In the genomic region with DNA sequence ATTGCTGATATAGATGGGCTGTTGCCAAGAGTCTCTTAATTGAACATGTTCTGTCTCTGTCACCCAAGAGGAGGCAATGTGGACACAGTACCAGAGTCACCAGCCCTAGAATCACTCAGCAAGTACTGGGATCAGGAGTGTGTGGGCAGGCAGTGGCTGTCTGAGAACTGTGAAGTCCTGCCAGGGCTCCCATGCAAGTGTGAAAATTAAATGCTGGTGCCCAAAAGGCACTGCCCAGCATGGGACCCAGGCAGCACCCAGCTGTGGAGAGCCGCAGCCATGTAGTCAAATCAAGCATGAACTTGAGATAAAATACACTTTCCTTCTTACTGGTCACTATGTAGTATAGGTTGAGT, we compare ENCODE assay signal across 17 cellular contexts. TPM values are rescaled to one million over a fixed set of nuclear protein-coding genes. Genes with fewer than 3 reads are reported as not detected.
DNase-seq lines count a peak whose midpoint lies in the region; ATAC-seq, FAIRE-seq and TF ChIP-seq lines count a peak whose summit lies in the region.
"Had no signal": no experiment of that assay in that cellular context is flagged by ENCODE, and none has a peak within 500 bp of the region (broad histone marks: within the 10 kb centered on the region; RNA-seq: fewer than 3 reads in every experiment).

No MANE protein-coding gene starts in this region.

- no peaks in the 10 kb centered on the region for H3K27me3 ChIP-seq in CD4-positive, CD25-positive, alpha-beta regulatory T cell (ENCODE audit: control insufficient read depth, insufficient read depth, low read length)
- no peaks in the 10 kb centered on the region for H3K27me3 ChIP-seq in CD8-positive, alpha-beta memory T cell (ENCODE audit: insufficient read depth, low read length, poor library complexity, severe bottlenecking)
- H3K27me3 ChIP-seq in right cardiac atrium (ENCODE audit: control insufficient read depth, insufficient read depth): no peaks in the 10 kb centered on the region
- H3K27me3 ChIP-seq in HepG2 (ENCODE audit: control insufficient read depth in 1 of 2, insufficient read depth in 2 of 2, low read length in 2 of 2): no peaks in the 10 kb centered on the region

- BruUV-seq in HepG2 (replicated peaks; lab: Mats Ljungman, UMichigan): no TSS peak

- no peak overlapping the region for H3K27ac ChIP-seq in CD4-positive, CD25-positive, alpha-beta regulatory T cell (ENCODE audit: insufficient read depth, low read length, poor library complexity, severe bottlenecking)
- H3K27ac ChIP-seq in CD8-positive, alpha-beta memory T cell (ENCODE audit: low read depth, low read length): no peak overlapping the region
- H3K27ac ChIP-seq in right cardiac atrium (ENCODE audit: low read length) (no peak overlapping the region), HepG2 (ENCODE audit: extremely low read length, insufficient read depth, low read length) (no peak overlapping the region)
- H3K27ac ChIP-seq: HL-60 had no signal

- H3K4me1 ChIP-seq in CD4-positive, CD25-positive, alpha-beta regulatory T cell (ENCODE audit: control insufficient read depth, insufficient read depth, low read length, poor library complexity, severe bottlenecking): no peaks in the 10 kb centered on the region
- H3K4me1 ChIP-seq in CD8-positive, alpha-beta memory T cell (ENCODE audit: insufficient read depth, low read length): no peaks in the 10 kb centered on the region
- H3K4me1 ChIP-seq in right cardiac atrium (ENCODE audit: control insufficient read depth, insufficient read depth, low read length) (peaks cover 11% of the 10 kb centered on the region), HepG2 (ENCODE audit: insufficient read depth, low read length) (no peaks in the 10 kb centered on the region)

- no peak for DNase-seq in CD4-positive, CD25-positive, alpha-beta regulatory T cell
- DNase-seq in CD8-positive, alpha-beta memory T cell: no peak
- no peak for DNase-seq in central memory CD8-positive, alpha-beta T cell (ENCODE audit: low spot score in 2 of 2)
- DNase-seq in right cardiac atrium: no peak
- no peak for DNase-seq in HPDE6-E6E7 (ENCODE audit: extremely low spot score)
- no peak for DNase-seq in HepG2 (ENCODE audit: low spot score)
- DNase-seq: ACHN, C1 segment of cervical spinal cord, DMS79 treated with DMSO at 0.1 percent for 48 hours, HFFc6, NCI-H2081 treated with DMSO at 0.1 percent for 48 hours had no signal

- POLR2A ChIA-PET in CD8-positive, alpha-beta memory T cell (lab: Charles Lee): no interaction called here
- POLR2A ChIA-PET in HepG2 (lab: Yijun Ruan, JAX): no interaction called here

- no peaks in the 10 kb centered on the region for H3K9me3 ChIP-seq in CD4-positive, CD25-positive, alpha-beta regulatory T cell (ENCODE audit: control insufficient read depth in 2 of 2, low read length in 2 of 2)
- no peaks in the 10 kb centered on the region for H3K9me3 ChIP-seq in CD8-positive, alpha-beta memory T cell (ENCODE audit: low read length)
- H3K9me3 ChIP-seq in right cardiac atrium (ENCODE audit: control insufficient read depth, low read length) (no peaks in the 10 kb centered on the region), HepG2 (ENCODE audit: low read length) (no peaks in the 10 kb centered on the region)

- TF ChIP-seq RAD21 in HepG2 (CRISPR knock-in tag; IDR thresholded peaks at IDR 0.05): no peak

- peak overlapping the region in 2 of 3 donors; percentile 67 to 79 for H3K27ac Mint-ChIP-seq in CD4-positive, CD25-positive, alpha-beta regulatory T cell
- peak overlapping the region in 7 of 8 donors; percentile 49 to 90 (median 79) for H3K27ac Mint-ChIP-seq in CD8-positive, alpha-beta memory T cell
- H3K27ac Mint-ChIP-seq in central memory CD8-positive, alpha-beta T cell (ENCODE audit: low read depth): peak overlapping the region; percentile 75
- H3K27ac Mint-ChIP-seq: HFFc6 had no signal

- H3K36me3 Mint-ChIP-seq in CD4-positive, CD25-positive, alpha-beta regulatory T cell: peaks cover 23% of the 10 kb centered on the region
- H3K36me3 Mint-ChIP-seq in CD8-positive, alpha-beta memory T cell: peaks cover 6 to 58% (median 7%) of the 10 kb centered on the region in 3 donors
- peaks cover 33% of the 10 kb centered on the region for H3K36me3 Mint-ChIP-seq in central memory CD8-positive, alpha-beta T cell (ENCODE audit: insufficient read depth)

- H2AFZ ChIP-seq in HepG2 (ENCODE audit: low read length): no peak overlapping the region

- intact Hi-C loops in right cardiac atrium (cut with DNase I) (no loop called here), HepG2 (cut with micrococcal nuclease; ENCODE audit: unreplicated experiment) (no loop called here)

- WGBS in right cardiac atrium: 96% methylated on average over 1 of the region's 1 CpG
- WGBS in HepG2 (ENCODE audit: low lambda C conversion rate): 100% methylated on average over 1 of the region's 1 CpG

- TF ChIP-seq POLR2A in HepG2 (IDR thresholded peaks at IDR 0.05; ENCODE audit: insufficient read depth in 1 of 2, low read depth in 2 of 2, low read length in 2 of 2): no peak

- peaks cover 5 to 38% (median 31%) of the 10 kb centered on the region in 4 donors for H3K4me1 Mint-ChIP-seq in CD4-positive, CD25-positive, alpha-beta regulatory T cell
- H3K4me1 Mint-ChIP-seq in CD8-positive, alpha-beta memory T cell: peaks cover 31 to 44% (median 42%) of the 10 kb centered on the region in 3 donors
- H3K4me1 Mint-ChIP-seq in central memory CD8-positive, alpha-beta T cell: peaks cover 47% of the 10 kb centered on the region

- no peak overlapping the region for H3K4me2 ChIP-seq in HepG2 (ENCODE audit: low read depth, low read length)

- H3K36me3 ChIP-seq in CD4-positive, CD25-positive, alpha-beta regulatory T cell (ENCODE audit: control insufficient read depth, insufficient read depth, low read length): peaks cover 35% of the 10 kb centered on the region
- H3K36me3 ChIP-seq in CD8-positive, alpha-beta memory T cell (ENCODE audit: insufficient read depth, low read length): peaks cover 24% of the 10 kb centered on the region
- peaks cover 21 to 72% of the 10 kb centered on the region in 2 experiments for H3K36me3 ChIP-seq in HepG2 (replicated peaks in 1 of 2; ENCODE audit: control insufficient read depth in 1 of 2, insufficient read depth in 2 of 2, low read length in 2 of 2)

- H3K9ac ChIP-seq in HepG2 (ENCODE audit: insufficient read depth, low read depth, low read length): no peak overlapping the region

- FAIRE-seq in HepG2 (lab: Jason Lieb, UNC): no peak
- FAIRE-seq: H54, HTR-8/SVneo had no signal

- in situ Hi-C loops in HepG2 (cut with HindIII; ENCODE audit: extremely low pct_ligation_motif_present, low pct_unique_long_range_greater_than_20kb): no loop called here

- CTCF ChIA-PET in CD8-positive, alpha-beta memory T cell (lab: Charles Lee): no interaction called here
- CTCF ChIA-PET in HepG2 (lab: Yijun Ruan, JAX; ENCODE audit: low intra/inter-chr PET ratio, low total read pairs): no interaction called here

- TF ChIP-seq CTCF in HepG2 (CRISPR knock-in tag; IDR thresholded peaks at IDR 0.05): no peak

- peaks cover 20% of the 10 kb centered on the region; the same call in 1 of the 2 replicates for H4K20me1 ChIP-seq in HepG2 (ENCODE audit: insufficient read depth, low read length)

- no peak overlapping the region for H3K4me3 Mint-ChIP-seq in CD4-positive, CD25-positive, alpha-beta regulatory T cell
- peak overlapping the region in 1 of 7 donors; percentile 3 for H3K4me3 Mint-ChIP-seq in CD8-positive, alpha-beta memory T cell
- no peak overlapping the region for H3K4me3 Mint-ChIP-seq in central memory CD8-positive, alpha-beta T cell
- H3K4me3 Mint-ChIP-seq: HFFc6 had no signal

- no peak overlapping the region for H3K4me3 ChIP-seq in CD4-positive, CD25-positive, alpha-beta regulatory T cell (ENCODE audit: low read depth, low read length)
- H3K4me3 ChIP-seq in CD8-positive, alpha-beta memory T cell (ENCODE audit: low read length): no peak overlapping the region
- no peak overlapping the region for H3K4me3 ChIP-seq in right cardiac atrium (ENCODE audit: low read length)
- no peak overlapping the region for H3K4me3 ChIP-seq in HepG2 (replicated peaks in 1 of 3; ENCODE audit: insufficient read depth in 1 of 3, low read depth in 2 of 3, low read length in 3 of 3)

- no peaks in the 10 kb centered on the region for H3K9me3 Mint-ChIP-seq in CD4-positive, CD25-positive, alpha-beta regulatory T cell
- no peaks in the 10 kb centered on the region for H3K9me3 Mint-ChIP-seq in CD8-positive, alpha-beta memory T cell
- H3K9me3 Mint-ChIP-seq in central memory CD8-positive, alpha-beta T cell: no peaks in the 10 kb centered on the region
- H3K9me3 Mint-ChIP-seq: HFFc6 had no signal

- peaks cover 57% of the 10 kb centered on the region for H3K79me2 ChIP-seq in HepG2 (ENCODE audit: insufficient read depth, low read length)

- TF ChIP-seq EP300 in HepG2 (IDR thresholded peaks at IDR 0.05; ENCODE audit: low read depth in 2 of 2, low read length in 2 of 2) (no peak), HepG2 (CRISPR knock-in tag; IDR thresholded peaks at IDR 0.05; ENCODE audit: borderline replicate concordance) (no peak)

- no peaks in the 10 kb centered on the region for H3K27me3 Mint-ChIP-seq in CD4-positive, CD25-positive, alpha-beta regulatory T cell
- H3K27me3 Mint-ChIP-seq in CD8-positive, alpha-beta memory T cell: no peaks in the 10 kb centered on the region
- no peaks in the 10 kb centered on the region for H3K27me3 Mint-ChIP-seq in central memory CD8-positive, alpha-beta T cell

- ATAC-seq in CD4-positive, CD25-positive, alpha-beta regulatory T cell (ENCODE audit: low read depth in 2 of 2): no peak
- no peak for ATAC-seq in central memory CD8-positive, alpha-beta T cell (replicated peaks; ENCODE audit: extremely low read depth, poor library complexity, severe bottlenecking)
- peak; percentile 17 to 44 for ATAC-seq in right cardiac atrium
- ATAC-seq in GM21515 (IDR thresholded peaks at IDR 0.05; ENCODE audit: unreplicated experiment): no peak
- no peak for ATAC-seq in HepG2
- ATAC-seq in GM18909 (IDR thresholded peaks at IDR 0.05; ENCODE audit: poor library complexity, unreplicated experiment): no peak
- ATAC-seq: Panc1 had no signal

RNA-seq across cellular contexts. Expression of gene HIRA, which starts 19.9 kb away (rescaled TPM):
- 30.2 TPM for total RNA-seq in CD4-positive, CD25-positive, alpha-beta regulatory T cell
- polyA plus RNA-seq in CD4-positive, CD25-positive, alpha-beta regulatory T cell: 1 to 10 TPM; 1.4 to 6.2 (median 2.6) TPM
- 10 to 100 TPM; 38.5 to 44.8 TPM for total RNA-seq in CD8-positive, alpha-beta memory T cell
- 4.6 TPM for polyA plus RNA-seq in CD8-positive, alpha-beta memory T cell
- 10 to 100 TPM; 11.6 to 16.1 (median 14.6) TPM for total RNA-seq in right cardiac atrium
- 6.2 TPM for polyA plus RNA-seq in right cardiac atrium
- total RNA-seq in HepG2 (2016; rRNA removed; fragmentation: Illumina TruSeq; extraction: Trizol): 29.2 and 36.7 TPM in 2 replicates
- 7.9 and 8.8 TPM in 2 replicates for total RNA-seq in HepG2 (2016; cell fraction: cytosol; rRNA removed; fragmentation: Illumina TruSeq; extraction: Trizol; ENCODE audit: low read depth)
- 29.9 and 34.4 TPM in 2 replicates for total RNA-seq in HepG2 (2016; cell fraction: insoluble cytoplasmic fraction; rRNA removed; fragmentation: Illumina TruSeq; extraction: Trizol)
- 34.9 and 37.0 TPM in 2 replicates for total RNA-seq in HepG2 (2016; cell fraction: membrane; rRNA removed; fragmentation: Illumina TruSeq; extraction: Trizol)
- total RNA-seq in HepG2 (2016; cell fraction: nucleus; rRNA removed; fragmentation: Illumina TruSeq; extraction: Trizol): 23.0 and 28.4 TPM in 2 replicates
- 21.5 and 29.9 TPM in 2 replicates for polyA plus RNA-seq in HepG2 (2011; rRNA removed)
- polyA plus RNA-seq in HepG2 (2011; cell fraction: cytosol; rRNA removed): 22.7 and 25.6 TPM in 2 replicates
- 30.9 and 31.6 TPM in 2 replicates for polyA plus RNA-seq in HepG2 (2011; cell fraction: nucleus; rRNA removed)
- 24.0 and 24.5 TPM in 2 replicates for polyA plus RNA-seq in HepG2 (2012)
- polyA plus RNA-seq in HepG2 (2016; cell fraction: cytosol; fragmentation: Illumina TruSeq; extraction: Trizol; ENCODE audit: low read depth): 7.9 and 9.2 TPM in 2 replicates
- 41.6 and 52.8 TPM in 2 replicates for polyA plus RNA-seq in HepG2 (2016; cell fraction: insoluble cytoplasmic fraction; fragmentation: Illumina TruSeq; extraction: Trizol; ENCODE audit: low read depth)
- 29.8 and 32.4 TPM in 2 replicates for polyA plus RNA-seq in HepG2 (2016; cell fraction: membrane; fragmentation: Illumina TruSeq; extraction: Trizol; ENCODE audit: low read depth)
- polyA plus RNA-seq in HepG2 (2016; cell fraction: nucleus; fragmentation: Illumina TruSeq; extraction: Trizol; ENCODE audit: insufficient read depth, low read depth): 44.6 and 49.3 TPM in 2 replicates
- 34.3 and 50.7 TPM in 2 replicates for polyA minus RNA-seq in HepG2 (2011; rRNA and poly(A)+ RNA removed; ENCODE audit: low replicate concordance)
- polyA minus RNA-seq in HepG2 (2011; cell fraction: cytosol; rRNA and poly(A)+ RNA removed): 15.3 and 17.9 TPM in 2 replicates
- 14.4 and 14.7 TPM in 2 replicates for polyA minus RNA-seq in HepG2 (2011; cell fraction: nucleus; rRNA and poly(A)+ RNA removed)

RNA-seq across cellular contexts. Expression of gene MRPL40, which starts 20.7 kb away (rescaled TPM):
- total RNA-seq in CD4-positive, CD25-positive, alpha-beta regulatory T cell: 12.1 TPM
- polyA plus RNA-seq in CD4-positive, CD25-positive, alpha-beta regulatory T cell: 10 to 100 TPM; 59.5 to 75.5 (median 60.9) TPM
- 10 to 100 TPM; 47.7 to 48.6 TPM for total RNA-seq in CD8-positive, alpha-beta memory T cell
- polyA plus RNA-seq in CD8-positive, alpha-beta memory T cell: 62.4 TPM
- total RNA-seq in right cardiac atrium (10 to 100 TPM; 37.5 to 49.4 (median 43.1) TPM), HepG2 (2016; rRNA removed; fragmentation: Illumina TruSeq; extraction: Trizol) (79.7 and 107 TPM in 2 replicates)
- polyA plus RNA-seq in right cardiac atrium (66.9 TPM), HepG2 (2011; rRNA removed) (38.2 and 42.7 TPM in 2 replicates)
- total RNA-seq in HepG2 (2016; cell fraction: cytosol; rRNA removed; fragmentation: Illumina TruSeq; extraction: Trizol; ENCODE audit: low read depth): 29.3 and 31.9 TPM in 2 replicates
- 80.6 and 113 TPM in 2 replicates for total RNA-seq in HepG2 (2016; cell fraction: insoluble cytoplasmic fraction; rRNA removed; fragmentation: Illumina TruSeq; extraction: Trizol)
- total RNA-seq in HepG2 (2016; cell fraction: membrane; rRNA removed; fragmentation: Illumina TruSeq; extraction: Trizol): 28.9 and 33.0 TPM in 2 replicates
- total RNA-seq in HepG2 (2016; cell fraction: nucleus; rRNA removed; fragmentation: Illumina TruSeq; extraction: Trizol): 29.8 and 31.8 TPM in 2 replicates
- 25.2 and 25.5 TPM in 2 replicates for polyA plus RNA-seq in HepG2 (2011; cell fraction: cytosol; rRNA removed)
- polyA plus RNA-seq in HepG2 (2011; cell fraction: nucleus; rRNA removed): 9.5 and 11.2 TPM in 2 replicates
- polyA plus RNA-seq in HepG2 (2012): 32.8 and 36.4 TPM in 2 replicates
- polyA plus RNA-seq in HepG2 (2016; cell fraction: cytosol; fragmentation: Illumina TruSeq; extraction: Trizol; ENCODE audit: low read depth): 29.8 and 33.0 TPM in 2 replicates
- 106 and 109 TPM in 2 replicates for polyA plus RNA-seq in HepG2 (2016; cell fraction: insoluble cytoplasmic fraction; fragmentation: Illumina TruSeq; extraction: Trizol; ENCODE audit: low read depth)
- 24.7 and 29.2 TPM in 2 replicates for polyA plus RNA-seq in HepG2 (2016; cell fraction: membrane; fragmentation: Illumina TruSeq; extraction: Trizol; ENCODE audit: low read depth)
- 48.5 and 49.1 TPM in 2 replicates for polyA plus RNA-seq in HepG2 (2016; cell fraction: nucleus; fragmentation: Illumina TruSeq; extraction: Trizol; ENCODE audit: insufficient read depth, low read depth)
- polyA minus RNA-seq in HepG2 (2011; rRNA and poly(A)+ RNA removed; ENCODE audit: low replicate concordance): 7.4 and 19.3 TPM in 2 replicates
- 4.8 and 7.9 TPM in 2 replicates for polyA minus RNA-seq in HepG2 (2011; cell fraction: cytosol; rRNA and poly(A)+ RNA removed)
- polyA minus RNA-seq in HepG2 (2011; cell fraction: nucleus; rRNA and poly(A)+ RNA removed): 5.7 and 7.7 TPM in 2 replicates

RNA-seq across cellular contexts. Expression of gene C22orf39, which starts 35.8 kb away (rescaled TPM):
- 37.2 TPM for total RNA-seq in CD4-positive, CD25-positive, alpha-beta regulatory T cell
- polyA plus RNA-seq in CD4-positive, CD25-positive, alpha-beta regulatory T cell: 10 to 100 TPM; 45.7 to 73.0 (median 62.7) TPM
- total RNA-seq in CD8-positive, alpha-beta memory T cell: 10 to 100 TPM; 24.4 to 27.7 TPM
- 59.9 TPM for polyA plus RNA-seq in CD8-positive, alpha-beta memory T cell
- 10 to 100 TPM; 44.9 to 64.3 (median 58.5) TPM for total RNA-seq in right cardiac atrium
- polyA plus RNA-seq in right cardiac atrium: 45.6 TPM
- total RNA-seq in HepG2 (2016; rRNA removed; fragmentation: Illumina TruSeq; extraction: Trizol): 26.4 and 31.5 TPM in 2 replicates
- 19.2 and 24.5 TPM in 2 replicates for total RNA-seq in HepG2 (2016; cell fraction: cytosol; rRNA removed; fragmentation: Illumina TruSeq; extraction: Trizol; ENCODE audit: low read depth)
- 27.8 and 30.9 TPM in 2 replicates for total RNA-seq in HepG2 (2016; cell fraction: insoluble cytoplasmic fraction; rRNA removed; fragmentation: Illumina TruSeq; extraction: Trizol)
- total RNA-seq in HepG2 (2016; cell fraction: membrane; rRNA removed; fragmentation: Illumina TruSeq; extraction: Trizol): 35.7 and 36.0 TPM in 2 replicates
- total RNA-seq in HepG2 (2016; cell fraction: nucleus; rRNA removed; fragmentation: Illumina TruSeq; extraction: Trizol): 13.4 and 13.8 TPM in 2 replicates
- 23.4 and 27.8 TPM in 2 replicates for polyA plus RNA-seq in HepG2 (2011; rRNA removed)
- polyA plus RNA-seq in HepG2 (2011; cell fraction: cytosol; rRNA removed): 27.6 and 28.2 TPM in 2 replicates
- 12.1 and 16.9 TPM in 2 replicates for polyA plus RNA-seq in HepG2 (2011; cell fraction: nucleus; rRNA removed)
- 23.3 and 26.0 TPM in 2 replicates for polyA plus RNA-seq in HepG2 (2012)
- polyA plus RNA-seq in HepG2 (2016; cell fraction: cytosol; fragmentation: Illumina TruSeq; extraction: Trizol; ENCODE audit: low read depth): 21.4 and 27.7 TPM in 2 replicates
- polyA plus RNA-seq in HepG2 (2016; cell fraction: insoluble cytoplasmic fraction; fragmentation: Illumina TruSeq; extraction: Trizol; ENCODE audit: low read depth): 35.6 and 37.2 TPM in 2 replicates
- 32.9 and 37.0 TPM in 2 replicates for polyA plus RNA-seq in HepG2 (2016; cell fraction: membrane; fragmentation: Illumina TruSeq; extraction: Trizol; ENCODE audit: low read depth)
- 23.0 and 28.6 TPM in 2 replicates for polyA plus RNA-seq in HepG2 (2016; cell fraction: nucleus; fragmentation: Illumina TruSeq; extraction: Trizol; ENCODE audit: insufficient read depth, low read depth)
- polyA minus RNA-seq in HepG2 (2011; rRNA and poly(A)+ RNA removed; ENCODE audit: low replicate concordance): 31.0 and 68.1 TPM in 2 replicates
- polyA minus RNA-seq in HepG2 (2011; cell fraction: cytosol; rRNA and poly(A)+ RNA removed): 13.9 and 22.2 TPM in 2 replicates
- 15.3 and 16.1 TPM in 2 replicates for polyA minus RNA-seq in HepG2 (2011; cell fraction: nucleus; rRNA and poly(A)+ RNA removed)

Comparison
In these comparisons a context has a peak if more than half of its experiments do, and no peak if none do; other contexts are left out.
1. ATAC-seq: peak in right cardiac atrium (2 of 2); none in CD4-positive, CD25-positive, alpha-beta regulatory T cell (0 of 2), central memory CD8-positive, alpha-beta T cell (single experiment), GM21515 (single experiment), HepG2 (single experiment) and GM18909 (single experiment).
2. Peak in every context shown above with its lines, with median percentiles within 50 percentile points of each other: H3K27ac Mint-ChIP-seq.